Comparison of ENCODE assay signal across 20 cellular contexts in the genomic region with DNA sequence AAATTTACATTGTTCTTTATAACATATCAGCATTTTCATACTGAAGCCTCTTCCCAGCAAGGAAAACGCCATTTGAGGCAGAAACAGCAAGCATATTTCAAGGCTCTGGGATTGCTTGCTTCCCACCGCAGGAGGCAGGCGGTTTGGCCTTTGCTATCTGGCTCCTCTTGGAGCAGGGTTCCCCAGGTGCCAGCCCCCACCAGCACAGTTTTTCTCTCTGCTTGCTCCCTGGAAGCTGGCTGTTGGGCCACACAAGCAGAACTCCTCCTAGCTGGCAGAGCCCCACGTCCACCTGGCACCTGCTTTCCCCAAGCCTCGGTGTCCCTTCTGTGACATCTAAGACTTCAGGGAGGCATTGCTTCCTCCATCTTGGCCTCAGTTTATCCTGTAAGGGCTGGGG. TPM values are rescaled to one million over a fixed set of nuclear protein-coding genes. Genes with fewer than 3 reads are reported as not detected.
DNase-seq lines count a peak whose midpoint lies in the region; ATAC-seq, FAIRE-seq and TF ChIP-seq lines count a peak whose summit lies in the region.
"Had no signal": no experiment of that assay in that cellular context is flagged by ENCODE, and none has a peak within 500 bp of the region (broad histone marks: within the 10 kb centered on the region; RNA-seq: fewer than 3 reads in every experiment).

No MANE protein-coding gene starts in this region.

- peaks cover 86% of the 10 kb centered on the region for H4K20me1 ChIP-seq in GM23338 (replicated peaks; ENCODE audit: insufficient read depth)

- no peak for TF ChIP-seq CTCF in GM23338 (conservative IDR thresholded peaks at IDR 0.05; ENCODE audit: low read depth in 2 of 2)
- no peak for TF ChIP-seq CTCF in chondrocyte (IDR thresholded peaks at IDR 0.05)
- TF ChIP-seq CTCF in nephron progenitor cell (IDR thresholded peaks at IDR 0.05): no peak

- H3K9me3 Mint-ChIP-seq in CD4-positive, CD25-positive, alpha-beta regulatory T cell: no peaks in the 10 kb centered on the region
- H3K9me3 Mint-ChIP-seq in GM23338 (no peaks in the 10 kb centered on the region), chondrocyte (ENCODE audit: low read depth) (no peaks in the 10 kb centered on the region), nephron progenitor cell (no peaks in the 10 kb centered on the region)

- no peaks in the 10 kb centered on the region for H3K27me3 Mint-ChIP-seq in CD4-positive, CD25-positive, alpha-beta regulatory T cell
- H3K27me3 Mint-ChIP-seq in GM23338 (ENCODE audit: insufficient read depth, low read depth, poor library complexity) (peaks cover 15% of the 10 kb centered on the region), chondrocyte (ENCODE audit: low read depth) (no peaks in the 10 kb centered on the region), nephron progenitor cell (ENCODE audit: low read depth, poor library complexity) (peaks cover 6% of the 10 kb centered on the region)

- 0 out of 2 replicates have a peak, but pooled peaks cover 4% of the 10 kb centered on the region for H3F3A ChIP-seq in GM23338 (replicated peaks; ENCODE audit: low read depth)

- peaks cover 9 to 88% (median 53%) of the 10 kb centered on the region in 4 donors for H3K4me1 Mint-ChIP-seq in CD4-positive, CD25-positive, alpha-beta regulatory T cell
- peaks cover 52% of the 10 kb centered on the region for H3K4me1 Mint-ChIP-seq in GM23338
- peaks cover 37% of the 10 kb centered on the region for H3K4me1 Mint-ChIP-seq in chondrocyte (ENCODE audit: low read depth)
- H3K4me1 Mint-ChIP-seq in nephron progenitor cell: peaks cover 48% of the 10 kb centered on the region

- H3K4me2 ChIP-seq in GM23338: no peak overlapping the region

- FAIRE-seq in frontal cortex (lab: Jason Lieb, UNC): no peak
- FAIRE-seq: GM12891, HTR-8/SVneo, K562 had no signal

- no peak overlapping the region for H2AFZ ChIP-seq in GM23338

- H3K4me3 Mint-ChIP-seq in CD4-positive, CD25-positive, alpha-beta regulatory T cell: peak overlapping the region in 1 of 4 donors; percentile 15
- H3K4me3 Mint-ChIP-seq in GM23338 (no peak overlapping the region), chondrocyte (ENCODE audit: unreplicated experiment) (no peak overlapping the region), nephron progenitor cell (no peak overlapping the region)

- H3K27me3 ChIP-seq in CD4-positive, CD25-positive, alpha-beta regulatory T cell (ENCODE audit: control insufficient read depth, insufficient read depth, low read length): no peaks in the 10 kb centered on the region
- no peaks in the 10 kb centered on the region for H3K27me3 ChIP-seq in GM23338 (ENCODE audit: insufficient read depth)
- H3K27me3 ChIP-seq: BE2C, SJSA1 had no signal

- H3K36me3 Mint-ChIP-seq in CD4-positive, CD25-positive, alpha-beta regulatory T cell: peaks cover 4% of the 10 kb centered on the region
- H3K36me3 Mint-ChIP-seq in GM23338 (ENCODE audit: low read depth) (peaks cover 7% of the 10 kb centered on the region; the same call in 1 of the 3 replicates), chondrocyte (ENCODE audit: low read depth) (no peaks in the 10 kb centered on the region), nephron progenitor cell (ENCODE audit: low read depth) (peaks cover 36% of the 10 kb centered on the region)

- peaks cover 100% of the 10 kb centered on the region for H3K79me2 ChIP-seq in GM23338 (replicated peaks; ENCODE audit: insufficient read depth)

- H3K36me3 ChIP-seq in CD4-positive, CD25-positive, alpha-beta regulatory T cell (ENCODE audit: control insufficient read depth, insufficient read depth, low read length): no peaks in the 10 kb centered on the region
- H3K36me3 ChIP-seq in GM23338 (ENCODE audit: insufficient read depth): no peaks in the 10 kb centered on the region
- H3K36me3 ChIP-seq: BE2C had no signal

- peak overlapping the region; percentile 14 to 75 (median 46) for H3K27ac Mint-ChIP-seq in CD4-positive, CD25-positive, alpha-beta regulatory T cell
- H3K27ac Mint-ChIP-seq in GM23338: no peak overlapping the region
- H3K27ac Mint-ChIP-seq in chondrocyte (ENCODE audit: unreplicated experiment): no peak overlapping the region
- peak overlapping the region; percentile 59 for H3K27ac Mint-ChIP-seq in nephron progenitor cell

- H3K4me1 ChIP-seq in CD4-positive, CD25-positive, alpha-beta regulatory T cell (ENCODE audit: control insufficient read depth, insufficient read depth, low read length, poor library complexity, severe bottlenecking): peaks cover 69% of the 10 kb centered on the region
- H3K4me1 ChIP-seq in GM23338 (ENCODE audit: insufficient read depth): peaks cover 31% of the 10 kb centered on the region
- H3K4me1 ChIP-seq: BE2C, Caco-2, SJSA1 had no signal

- no peak for ATAC-seq in CD4-positive, CD25-positive, alpha-beta regulatory T cell (ENCODE audit: low read depth in 2 of 2)
- ATAC-seq in GM23338 (no peak), HG02973 (IDR thresholded peaks at IDR 0.05; ENCODE audit: unreplicated experiment) (no peak), HG02885 (IDR thresholded peaks at IDR 0.05; ENCODE audit: poor library complexity, unreplicated experiment) (no peak)
- ATAC-seq: K562 had no signal

- H3K9me2 ChIP-seq in GM23338 (ENCODE audit: insufficient read depth): no peaks in the 10 kb centered on the region

- no peak for DNase-seq in CD4-positive, CD25-positive, alpha-beta regulatory T cell
- no peak for DNase-seq in GM23338 (ENCODE audit: low spot score)
- peak; percentile 59 for DNase-seq in chondrocyte (ENCODE audit: low spot score)
- no peak for DNase-seq in nephron progenitor cell
- DNase-seq in NOMO-1 treated with dmso at 0.1 percent for 144 hours (lab: John Stamatoyannopoulos, UW; ENCODE audit: unreplicated experiment): no peak
- DNase-seq in frontal cortex (ENCODE audit: low spot score in 2 of 2): no peak
- DNase-seq: BE2C, Caco-2, HCEC 1CT, NCI-H1092, NCI-H1694, NCI-H2107, NCI-H226, NCI-H526 had no signal

- H3K9me3 ChIP-seq in CD4-positive, CD25-positive, alpha-beta regulatory T cell (ENCODE audit: control insufficient read depth in 2 of 2, low read length in 2 of 2): no peaks in the 10 kb centered on the region
- H3K9me3 ChIP-seq: BE2C, Caco-2, SJSA1 had no signal

- H3K27ac ChIP-seq in CD4-positive, CD25-positive, alpha-beta regulatory T cell (ENCODE audit: insufficient read depth, low read length, poor library complexity, severe bottlenecking): no peak overlapping the region
- H3K27ac ChIP-seq in GM23338 (ENCODE audit: low read depth): 0 out of 2 replicates have a peak overlapping the region, but pooled peaks have one; percentile 39
- H3K27ac ChIP-seq: SJSA1 had no signal

- no peak overlapping the region for H3K4me3 ChIP-seq in CD4-positive, CD25-positive, alpha-beta regulatory T cell (ENCODE audit: low read depth, low read length)
- no peak overlapping the region for H3K4me3 ChIP-seq in GM23338
- H3K4me3 ChIP-seq: K562, SJSA1 had no signal

TF ChIP-seq in GM23338, 12 proteins besides CTCF, POLR2A, EP300 and RAD21 (continues in another document):
- TF ChIP-seq ZNF114 (CRISPR knock-in tag; IDR thresholded peaks at IDR 0.05) (no peak), ETS1 (IDR thresholded peaks at IDR 0.05) (no peak), STAT1 (IDR thresholded peaks at IDR 0.05; ENCODE audit: unreplicated experiment) (no peak), NANOG (IDR thresholded peaks at IDR 0.05; ENCODE audit: borderline replicate concordance) (no peak), ZNF331 (CRISPR knock-in tag; IDR thresholded peaks at IDR 0.05; ENCODE audit: low read depth) (no peak), CREB1 (CRISPR knock-in tag; IDR thresholded peaks at IDR 0.05; ENCODE audit: low read depth) (no peak), EZH2 (IDR thresholded peaks at IDR 0.05; ENCODE audit: low read depth, unreplicated experiment) (no peak), REST (IDR thresholded peaks at IDR 0.05; ENCODE audit: unreplicated experiment) (no peak), POLR2AphosphoS5 (IDR thresholded peaks at IDR 0.05; ENCODE audit: low read depth) (no peak), EZH2phosphoT487 (IDR thresholded peaks at IDR 0.05; ENCODE audit: unreplicated experiment) (no peak)

RNA-seq across cellular contexts. Expression of gene GATAD2A, which starts 16.7 kb away (rescaled TPM):
- total RNA-seq in CD4-positive, CD25-positive, alpha-beta regulatory T cell: 134 TPM
- polyA plus RNA-seq in CD4-positive, CD25-positive, alpha-beta regulatory T cell: 10 to 100 TPM in 1 of 4 donors, 1 to 10 TPM in 3; 8.1 to 13.9 (median 9.7) TPM
- total RNA-seq in GM23338 (2014; rRNA removed; shearing (Covaris generic)): 123 and 151 TPM in 2 replicates
- 40.0 and 49.2 TPM in 2 replicates for polyA plus RNA-seq in GM23338 (2016; fragmentation: Nextera tagmentation; extraction: Ambion mirVana)
- total RNA-seq in chondrocyte: 68.9 to 83.7 TPM (median 82.6 TPM) in 3 replicates
- total RNA-seq in frontal cortex: 7.7 TPM

Comparison
In these comparisons a context has a peak if more than half of its experiments do, and no peak if none do; other contexts are left out.
1. H3K27ac Mint-ChIP-seq: peak in CD4-positive, CD25-positive, alpha-beta regulatory T cell (3 of 3) and nephron progenitor cell (single experiment); none in GM23338 (single experiment) and chondrocyte (single experiment).